19 cellular contexts compared by ENCODE assay signal in genomic region chr7:80142853-80143580, GRCh38.
"Had no signal": no experiment of that assay in that cellular context is flagged by ENCODE, and none has a peak within 500 bp of the region (broad histone marks: within the 10 kb centered on the region; RNA-seq: fewer than 3 reads in every experiment).

No MANE protein-coding gene starts in this region.

- H3K27ac ChIP-seq: esophagus squamous epithelium, neutrophil, suprapubic skin, thyroid gland, upper lobe of left lung, vagina had no signal

- H3K27ac Mint-ChIP-seq: dendritic cell treated with granulocyte-macrophage colony-stimulating factor and Interleukin-4, amounts not matched to agents 40 ng/mL and 50 ng/mL, for 4 days; effector memory CD8-positive, alpha-beta T cell; naive thymus-derived CD4-positive, alpha-beta T cell; stimulated activated naive B cell treated with anti-CD40 and anti-IgM and Interleukin-4, amounts not matched to agents 10 μg/mL and 1 μg/mL and 100 μg/mL, for 72 hours had no signal

- DNase-seq: effector memory CD8-positive, alpha-beta T cell; esophagus squamous epithelium; foreskin fibroblast; head of caudate nucleus; hippocampal formation; kidney glomerular epithelial cell; mesendoderm; naive thymus-derived CD4-positive, alpha-beta T cell; stimulated activated CD4-positive, alpha-beta T cell treated with anti-CD3 and anti-CD28 coated beads, Interleukin-2, amount 100 ng/mL, for 24 hours; stimulated activated CD4-positive, alpha-beta T cell treated with anti-CD3 and anti-CD28 coated beads, Interleukin-4, amount 100 ng/mL, for 4 hours; stimulated activated naive B cell treated with anti-CD40 and anti-IgM and Interleukin-4, amounts not matched to agents 10 μg/mL and 1 μg/mL and 100 μg/mL, for 72 hours; thyroid gland; upper lobe of left lung had no signal

- FAIRE-seq: colon had no signal

- ATAC-seq: effector memory CD8-positive, alpha-beta T cell; naive thymus-derived CD4-positive, alpha-beta T cell; sciatic nerve; stimulated activated naive B cell treated with anti-CD40 and anti-IgM and Interleukin-4, amounts not matched to agents 10 μg/mL and 1 μg/mL and 100 μg/mL, for 72 hours had no signal

- H3K36me3 Mint-ChIP-seq: naive thymus-derived CD4-positive, alpha-beta T cell; stimulated activated naive B cell treated with anti-CD40 and anti-IgM and Interleukin-4, amounts not matched to agents 10 μg/mL and 1 μg/mL and 100 μg/mL, for 72 hours had no signal

- H3K27me3 Mint-ChIP-seq: effector memory CD8-positive, alpha-beta T cell had no signal

- H3K9me3 Mint-ChIP-seq: dendritic cell treated with granulocyte-macrophage colony-stimulating factor and Interleukin-4, amounts not matched to agents 40 ng/mL and 50 ng/mL, for 4 days; naive thymus-derived CD4-positive, alpha-beta T cell; stimulated activated naive B cell treated with anti-CD40 and anti-IgM and Interleukin-4, amounts not matched to agents 10 μg/mL and 1 μg/mL and 100 μg/mL, for 72 hours had no signal

- H3K27me3 ChIP-seq: esophagus squamous epithelium, suprapubic skin, thyroid gland, upper lobe of left lung, vagina had no signal

- H3K4me3 Mint-ChIP-seq: dendritic cell treated with granulocyte-macrophage colony-stimulating factor and Interleukin-4, amounts not matched to agents 40 ng/mL and 50 ng/mL, for 4 days; effector memory CD8-positive, alpha-beta T cell; naive thymus-derived CD4-positive, alpha-beta T cell; stimulated activated naive B cell treated with anti-CD40 and anti-IgM and Interleukin-4, amounts not matched to agents 10 μg/mL and 1 μg/mL and 100 μg/mL, for 72 hours had no signal
